Comparison of ENCODE assay signal across 18 cellular contexts in genomic region chr11:117182551-117182935, GRCh38. TPM values are rescaled to one million over a fixed set of nuclear protein-coding genes. Genes with fewer than 3 reads are reported as not detected.
A peak's percentile ranks its signal among the peaks of the same experiment; 100 is the strongest.
DNase-seq lines count a peak whose midpoint lies in the region; ATAC-seq and TF ChIP-seq lines count a peak whose summit lies in the region.
"Had no signal": no experiment of that assay in that cellular context is flagged by ENCODE, and none has a peak within 500 bp of the region (broad histone marks: within the 10 kb centered on the region; RNA-seq: fewer than 3 reads in every experiment).

No MANE protein-coding gene starts in this region.

- ATAC-seq in activated CD8-positive, alpha-beta memory T cell treated with anti-CD3 and anti-CD28 coated beads, Interleukin-2, amount 10 ng/mL, durations not matched to agents 7 days and 5 days, result no peak
- no peak for ATAC-seq in CD4-positive, CD25-positive, alpha-beta regulatory T cell (ENCODE audit: low read depth in 2 of 2)

- peak; percentile 39 for DNase-seq in activated CD8-positive, alpha-beta memory T cell treated with anti-CD3 and anti-CD28 coated beads, Interleukin-2, amount 50 U/mL, for 48 hours
- DNase-seq in activated CD8-positive, alpha-beta memory T cell treated with anti-CD3 and anti-CD28 coated beads, Interleukin-2, amount 10 ng/mL, durations not matched to agents 7 days and 5 days, result no peak
- DNase-seq in CD4-positive, CD25-positive, alpha-beta regulatory T cell, result no peak
- DNase-seq in endodermal cell, result peak; percentile 24
- DNase-seq in prostate gland (ENCODE audit: low spot score), result peak; percentile 3
- DNase-seq in osteocyte (ENCODE audit: extremely low spot score, unreplicated experiment), result no peak
- DNase-seq in NCI-H524 (lab: John Stamatoyannopoulos, UW), result no peak
- DNase-seq in immature natural killer cell, result no peak
- DNase-seq: C1 segment of cervical spinal cord, COR-L47, DMS153, EL, HFFc6, MG63, NCI-H1105, NCI-H1930, NCI-H510A treated with DMSO at 0.1 percent for 48 hours had no signal

- no peaks in the 10 kb centered on the region for H3K9me3 Mint-ChIP-seq in activated CD8-positive, alpha-beta memory T cell treated with anti-CD3 and anti-CD28 coated beads, Interleukin-2, amount 10 ng/mL, durations not matched to agents 7 days and 5 days (ENCODE audit: low read depth)
- H3K9me3 Mint-ChIP-seq in CD4-positive, CD25-positive, alpha-beta regulatory T cell, result no peaks in the 10 kb centered on the region
- no peaks in the 10 kb centered on the region for H3K9me3 Mint-ChIP-seq in endodermal cell
- no peaks in the 10 kb centered on the region for H3K9me3 Mint-ChIP-seq in osteocyte (ENCODE audit: unreplicated experiment)
- no peaks in the 10 kb centered on the region for H3K9me3 Mint-ChIP-seq in immature natural killer cell
- H3K9me3 Mint-ChIP-seq: HFFc6 had no signal

- CTCF ChIA-PET in activated CD8-positive, alpha-beta memory T cell treated with anti-CD3 and anti-CD28 coated beads, Interleukin-2, amount 10 ng/mL, durations not matched to agents 7 days and 5 days (lab: Charles Lee), result interaction anchor here (1.2 to 5.4 kb wide), 4 partner anchors 9 to 46 kb away, joined by 4 to 108 read pairs (median 8); partner anchors contain the start of genes PCSK7 and RNF214

- H3K4me1 ChIP-seq in CD4-positive, CD25-positive, alpha-beta regulatory T cell (ENCODE audit: control insufficient read depth, insufficient read depth, low read length, poor library complexity, severe bottlenecking), result peaks cover 27% of the 10 kb centered on the region
- H3K4me1 ChIP-seq in endodermal cell (ENCODE audit: control insufficient read depth, insufficient read depth, low read length) (no peaks in the 10 kb centered on the region), prostate gland (replicated peaks) (peaks cover 16% of the 10 kb centered on the region)

- H3K36me3 ChIP-seq in CD4-positive, CD25-positive, alpha-beta regulatory T cell (ENCODE audit: control insufficient read depth, insufficient read depth, low read length), result peaks cover 10% of the 10 kb centered on the region
- H3K36me3 ChIP-seq in endodermal cell (ENCODE audit: control insufficient read depth, insufficient read depth, low read length) (peaks cover 28% of the 10 kb centered on the region), prostate gland (peaks cover 0 to under 1% of the 10 kb centered on the region in 2 donors)
- H3K36me3 ChIP-seq: MG63 had no signal

- no peak overlapping the region for H3K27ac Mint-ChIP-seq in activated CD8-positive, alpha-beta memory T cell treated with anti-CD3 and anti-CD28 coated beads, Interleukin-2, amount 10 ng/mL, durations not matched to agents 7 days and 5 days
- no peak overlapping the region for H3K27ac Mint-ChIP-seq in CD4-positive, CD25-positive, alpha-beta regulatory T cell
- H3K27ac Mint-ChIP-seq in endodermal cell (no peak overlapping the region), osteocyte (ENCODE audit: unreplicated experiment) (no peak overlapping the region), immature natural killer cell (peak overlapping the region in 1 of 6 donors; percentile 26)
- H3K27ac Mint-ChIP-seq: HFFc6 had no signal

- 93 to 95% methylated on average over 9 to 10 of the region's 10 CpGs for WGBS in endodermal cell (ENCODE audit: insufficient coverage in 1 of 2, insufficient read length in 1 of 2), 2 experiments
- 95% methylated on average over 10 of the region's 10 CpGs for WGBS in prostate gland

- H3K27me3 Mint-ChIP-seq in activated CD8-positive, alpha-beta memory T cell treated with anti-CD3 and anti-CD28 coated beads, Interleukin-2, amount 10 ng/mL, durations not matched to agents 7 days and 5 days, result no peaks in the 10 kb centered on the region
- no peaks in the 10 kb centered on the region for H3K27me3 Mint-ChIP-seq in CD4-positive, CD25-positive, alpha-beta regulatory T cell
- H3K27me3 Mint-ChIP-seq in endodermal cell (ENCODE audit: insufficient read depth), result peaks cover 2% of the 10 kb centered on the region
- H3K27me3 Mint-ChIP-seq in osteocyte (ENCODE audit: unreplicated experiment), result no peaks in the 10 kb centered on the region
- H3K27me3 Mint-ChIP-seq in immature natural killer cell (ENCODE audit: low read depth in 3 of 3), result peaks cover 2 to 10% (median 6%) of the 10 kb centered on the region in 3 donors

- no peak overlapping the region for H3K4me3 Mint-ChIP-seq in activated CD8-positive, alpha-beta memory T cell treated with anti-CD3 and anti-CD28 coated beads, Interleukin-2, amount 10 ng/mL, durations not matched to agents 7 days and 5 days
- H3K4me3 Mint-ChIP-seq in CD4-positive, CD25-positive, alpha-beta regulatory T cell, result peak overlapping the region in 3 of 4 donors; percentile 19 to 47 (median 38)
- H3K4me3 Mint-ChIP-seq in endodermal cell (no peak overlapping the region), osteocyte (ENCODE audit: unreplicated experiment) (no peak overlapping the region), immature natural killer cell (no peak overlapping the region)
- H3K4me3 Mint-ChIP-seq: HFFc6 had no signal

- no peak overlapping the region for H3K9ac ChIP-seq in endodermal cell (ENCODE audit: extremely low read depth, low read length, poor library complexity, severe bottlenecking)
- H3K9ac ChIP-seq: KMS-11 had no signal

- H3K27me3 ChIP-seq in CD4-positive, CD25-positive, alpha-beta regulatory T cell (ENCODE audit: control insufficient read depth, insufficient read depth, low read length), result no peaks in the 10 kb centered on the region
- no peaks in the 10 kb centered on the region for H3K27me3 ChIP-seq in endodermal cell (ENCODE audit: control insufficient read depth, insufficient read depth, low read length, poor library complexity, severe bottlenecking)
- H3K27me3 ChIP-seq in prostate gland (replicated peaks; ENCODE audit: insufficient read depth), result no peaks in the 10 kb centered on the region
- H3K27me3 ChIP-seq: MG63 had no signal

- peaks cover 30% of the 10 kb centered on the region for H3K4me1 Mint-ChIP-seq in activated CD8-positive, alpha-beta memory T cell treated with anti-CD3 and anti-CD28 coated beads, Interleukin-2, amount 10 ng/mL, durations not matched to agents 7 days and 5 days
- peaks cover 15 to 39% (median 26%) of the 10 kb centered on the region in 4 donors for H3K4me1 Mint-ChIP-seq in CD4-positive, CD25-positive, alpha-beta regulatory T cell
- H3K4me1 Mint-ChIP-seq in endodermal cell (peaks cover 22% of the 10 kb centered on the region), osteocyte (ENCODE audit: unreplicated experiment) (peaks cover 27% of the 10 kb centered on the region), immature natural killer cell (peaks cover 30 to 32% of the 10 kb centered on the region in 2 donors)

- H3K27ac ChIP-seq in CD4-positive, CD25-positive, alpha-beta regulatory T cell (ENCODE audit: insufficient read depth, low read length, poor library complexity, severe bottlenecking), result no peak overlapping the region
- H3K27ac ChIP-seq in endodermal cell (ENCODE audit: low read depth, low read length), result no peak overlapping the region
- peak overlapping the region; percentile 50 to 98 for H3K27ac ChIP-seq in prostate gland
- H3K27ac ChIP-seq: KMS-11 had no signal

- no peak for TF ChIP-seq POLR2A in prostate gland (IDR thresholded peaks at IDR 0.05)

- no peaks in the 10 kb centered on the region for H3K36me3 Mint-ChIP-seq in activated CD8-positive, alpha-beta memory T cell treated with anti-CD3 and anti-CD28 coated beads, Interleukin-2, amount 10 ng/mL, durations not matched to agents 7 days and 5 days
- H3K36me3 Mint-ChIP-seq in CD4-positive, CD25-positive, alpha-beta regulatory T cell, result peaks cover 15% of the 10 kb centered on the region
- H3K36me3 Mint-ChIP-seq in endodermal cell (ENCODE audit: low read depth), result peaks cover 22% of the 10 kb centered on the region
- H3K36me3 Mint-ChIP-seq in osteocyte (ENCODE audit: unreplicated experiment), result peaks cover 12% of the 10 kb centered on the region
- H3K36me3 Mint-ChIP-seq in immature natural killer cell, result peaks cover 0 to 13% (median 3%) of the 10 kb centered on the region in 3 donors

- TF ChIP-seq CTCF in endodermal cell (conservative IDR thresholded peaks at IDR 0.05) (no peak), prostate gland (IDR thresholded peaks at IDR 0.05) (no peak), osteocyte (IDR thresholded peaks at IDR 0.05) (no peak)

- H3K9me3 ChIP-seq in CD4-positive, CD25-positive, alpha-beta regulatory T cell (ENCODE audit: control insufficient read depth in 2 of 2, low read length in 2 of 2), result no peaks in the 10 kb centered on the region
- H3K9me3 ChIP-seq in endodermal cell (ENCODE audit: control insufficient read depth, low read length), result no peaks in the 10 kb centered on the region
- H3K9me3 ChIP-seq in prostate gland, result no peaks in the 10 kb centered on the region
- H3K9me3 ChIP-seq: MG63 had no signal

- H3K4me3 ChIP-seq in CD4-positive, CD25-positive, alpha-beta regulatory T cell (ENCODE audit: low read depth, low read length), result no peak overlapping the region
- H3K4me3 ChIP-seq in endodermal cell (ENCODE audit: low read length) (no peak overlapping the region), prostate gland (no peak overlapping the region)
- H3K4me3 ChIP-seq: MG63 had no signal

- intact Hi-C loops in prostate gland (cut with DNase I), result no loop called here

RNA-seq across cellular contexts. Expression of gene SIDT2, which starts 4.0 kb away (rescaled TPM):
- 10 to 100 TPM; 18.9 to 21.3 TPM for total RNA-seq in activated CD8-positive, alpha-beta memory T cell treated with anti-CD3 and anti-CD28 coated beads, Interleukin-2, amount 10 ng/mL, durations not matched to agents 7 days and 5 days
- 129 TPM for total RNA-seq in CD4-positive, CD25-positive, alpha-beta regulatory T cell
- polyA plus RNA-seq in CD4-positive, CD25-positive, alpha-beta regulatory T cell, result 1 to 10 TPM; 2.5 to 5.9 (median 4.6) TPM
- total RNA-seq in endodermal cell (10 to 100 TPM; 39.3 to 43.0 TPM), prostate gland (100 to 1,000 TPM in 1 of 2 donors, 10 to 100 TPM in 1; 69.5 to 144 TPM), osteocyte (65.5 and 67.3 TPM in 2 replicates)
- 23.7 TPM for polyA plus RNA-seq in endodermal cell (2013, experiment 1 of 2)
- polyA plus RNA-seq in endodermal cell (2013, experiment 2 of 2), result 21.9 TPM
- 1 to 10 TPM; 1.6 to 4.7 (median 1.7) TPM for polyA plus RNA-seq in immature natural killer cell

RNA-seq across cellular contexts. Expression of gene TAGLN, which starts 16.6 kb away (rescaled TPM):
- 1 to 10 TPM; 2.3 to 2.7 TPM for total RNA-seq in activated CD8-positive, alpha-beta memory T cell treated with anti-CD3 and anti-CD28 coated beads, Interleukin-2, amount 10 ng/mL, durations not matched to agents 7 days and 5 days
- 11.7 TPM for total RNA-seq in CD4-positive, CD25-positive, alpha-beta regulatory T cell
- 1 to 10 TPM in 1 of 4 donors, under 1 TPM in 3; 0.25 to 1.3 (median 0.64) TPM for polyA plus RNA-seq in CD4-positive, CD25-positive, alpha-beta regulatory T cell
- total RNA-seq in endodermal cell (100 to 1,000 TPM; 228 to 412 TPM), prostate gland (1,000 to 10,000 TPM; 2,153 to 2,440 TPM), osteocyte (711 and 715 TPM in 2 replicates)
- 375 TPM for polyA plus RNA-seq in endodermal cell (2013, experiment 1 of 2)
- 542 TPM for polyA plus RNA-seq in endodermal cell (2013, experiment 2 of 2)
- under 1 TPM; 0.08 to 0.40 (median 0.09) TPM for polyA plus RNA-seq in immature natural killer cell

RNA-seq across cellular contexts. Expression of gene PAFAH1B2, which starts 38.5 kb away (rescaled TPM):
- total RNA-seq in activated CD8-positive, alpha-beta memory T cell treated with anti-CD3 and anti-CD28 coated beads, Interleukin-2, amount 10 ng/mL, durations not matched to agents 7 days and 5 days, result 10 to 100 TPM; 54.5 to 66.4 TPM
- 43.3 TPM for total RNA-seq in CD4-positive, CD25-positive, alpha-beta regulatory T cell
- polyA plus RNA-seq in CD4-positive, CD25-positive, alpha-beta regulatory T cell, result 10 to 100 TPM; 15.0 to 24.1 (median 16.9) TPM
- 100 to 1,000 TPM; 114 to 115 TPM for total RNA-seq in endodermal cell
- polyA plus RNA-seq in endodermal cell (2013, experiment 1 of 2), result 70.0 TPM
- polyA plus RNA-seq in endodermal cell (2013, experiment 2 of 2), result 63.5 TPM
- total RNA-seq in prostate gland, result 100 to 1,000 TPM in 1 of 2 donors, 10 to 100 TPM in 1; 72.5 to 126 TPM
- total RNA-seq in osteocyte, result 82.7 and 84.5 TPM in 2 replicates
- polyA plus RNA-seq in immature natural killer cell, result 10 to 100 TPM; 16.0 to 23.7 (median 17.5) TPM

RNA-seq across cellular contexts. Expression of gene PCSK7, which starts 49.3 kb away (rescaled TPM):
- total RNA-seq in activated CD8-positive, alpha-beta memory T cell treated with anti-CD3 and anti-CD28 coated beads, Interleukin-2, amount 10 ng/mL, durations not matched to agents 7 days and 5 days, result 100 to 1,000 TPM; 121 to 140 TPM
- total RNA-seq in CD4-positive, CD25-positive, alpha-beta regulatory T cell, result 478 TPM
- 10 to 100 TPM; 55.0 to 76.1 (median 63.4) TPM for polyA plus RNA-seq in CD4-positive, CD25-positive, alpha-beta regulatory T cell
- total RNA-seq in endodermal cell (10 to 100 TPM; 56.5 to 58.6 TPM), prostate gland (10 to 100 TPM; 38.5 to 45.7 TPM), osteocyte (57.5 and 65.0 TPM in 2 replicates)
- 27.4 TPM for polyA plus RNA-seq in endodermal cell (2013, experiment 1 of 2)
- polyA plus RNA-seq in endodermal cell (2013, experiment 2 of 2), result 21.1 TPM
- polyA plus RNA-seq in immature natural killer cell, result 10 to 100 TPM; 32.8 to 96.3 (median 38.8) TPM

RNA-seq across cellular contexts. Expression of gene RNF214, which starts 49.9 kb away (rescaled TPM):
- total RNA-seq in activated CD8-positive, alpha-beta memory T cell treated with anti-CD3 and anti-CD28 coated beads, Interleukin-2, amount 10 ng/mL, durations not matched to agents 7 days and 5 days, result 10 to 100 TPM; 18.5 to 20.5 TPM
- total RNA-seq in CD4-positive, CD25-positive, alpha-beta regulatory T cell, result 54.6 TPM
- polyA plus RNA-seq in CD4-positive, CD25-positive, alpha-beta regulatory T cell, result 10 to 100 TPM; 51.0 to 69.6 (median 55.7) TPM
- total RNA-seq in endodermal cell (10 to 100 TPM; 46.4 to 51.1 TPM), prostate gland (10 to 100 TPM in 1 of 2 donors, 1 to 10 TPM in 1; 9.4 to 24.8 TPM), osteocyte (32.8 and 34.2 TPM in 2 replicates)
- polyA plus RNA-seq in endodermal cell (2013, experiment 1 of 2), result 35.7 TPM
- 37.2 TPM for polyA plus RNA-seq in endodermal cell (2013, experiment 2 of 2)
- polyA plus RNA-seq in immature natural killer cell, result 1 to 10 TPM; 5.3 to 9.8 (median 8.9) TPM

Comparison
In these comparisons a context has a peak if more than half of its experiments do, and no peak if none do; other contexts are left out.
1. DNase-seq: peak in activated CD8-positive, alpha-beta memory T cell treated with anti-CD3 and anti-CD28 coated beads, Interleukin-2, amount 50 U/mL, for 48 hours (single experiment), endodermal cell (single experiment) and prostate gland (single experiment); none in activated CD8-positive, alpha-beta memory T cell treated with anti-CD3 and anti-CD28 coated beads, Interleukin-2, amount 10 ng/mL, durations not matched to agents 7 days and 5 days (single experiment), CD4-positive, CD25-positive, alpha-beta regulatory T cell (0 of 3), osteocyte (single experiment), NCI-H524 (0 of 2) and immature natural killer cell (0 of 3).
2. H3K4me3 Mint-ChIP-seq: peak in CD4-positive, CD25-positive, alpha-beta regulatory T cell (3 of 4); none in activated CD8-positive, alpha-beta memory T cell treated with anti-CD3 and anti-CD28 coated beads, Interleukin-2, amount 10 ng/mL, durations not matched to agents 7 days and 5 days (single experiment), endodermal cell (single experiment), osteocyte (single experiment) and immature natural killer cell (0 of 5).
3. H3K27ac ChIP-seq: peak in prostate gland (2 of 2); none in CD4-positive, CD25-positive, alpha-beta regulatory T cell (single experiment) and endodermal cell (single experiment).
4. RNA of gene TAGLN, which starts 16.6 kb away (total RNA-seq): 2,153 to 2,440 TPM in prostate gland, 711 to 715 TPM in osteocyte and 228 to 412 TPM in endodermal cell; 11.7 TPM in CD4-positive, CD25-positive, alpha-beta regulatory T cell (single experiment) and 2.3 to 2.7 TPM in activated CD8-positive, alpha-beta memory T cell treated with anti-CD3 and anti-CD28 coated beads, Interleukin-2, amount 10 ng/mL, durations not matched to agents 7 days and 5 days; every median in the first group is over 10 times any median in the second.